Comparison of ENCODE assay signal across 8 cellular contexts in the genomic region with DNA sequence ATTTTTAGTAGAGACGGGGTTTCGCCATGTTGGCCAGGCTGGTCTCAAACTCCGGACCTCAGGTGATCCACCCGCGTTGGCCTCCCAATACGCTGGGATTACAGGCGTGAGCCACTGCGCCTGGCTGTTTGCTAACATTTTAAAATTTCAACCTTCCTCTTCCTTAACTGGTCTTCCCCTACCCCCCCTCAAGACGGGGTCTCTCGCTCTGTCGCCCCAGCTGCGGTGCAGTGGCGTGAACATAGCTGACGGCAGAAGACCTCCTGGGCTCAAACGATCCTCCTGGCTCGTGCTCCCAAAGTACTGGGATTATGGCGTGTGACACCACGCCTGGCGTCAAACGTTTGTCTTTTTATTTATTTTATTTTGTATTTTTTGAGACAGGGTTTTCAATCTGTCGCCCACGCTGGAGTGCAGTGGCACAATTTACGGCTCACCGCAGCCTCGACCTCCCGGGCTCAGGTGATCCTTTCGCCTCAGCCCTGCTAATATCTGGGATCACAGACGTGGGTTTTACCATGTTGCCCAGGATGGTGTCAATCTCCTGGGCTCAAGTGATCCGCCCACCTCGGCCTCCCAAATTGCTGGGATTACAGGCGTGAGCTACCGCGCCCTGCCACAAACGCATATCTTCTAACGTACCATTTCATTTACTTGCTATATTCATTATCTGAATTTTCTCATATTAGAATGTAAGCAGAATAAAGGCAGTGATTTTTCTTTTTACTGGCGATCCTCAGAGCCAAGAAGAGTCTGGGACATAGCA. TPM values are rescaled to one million over a fixed set of nuclear protein-coding genes. Genes with fewer than 3 reads are reported as not detected.
DNase-seq lines count a peak whose midpoint lies in the region; ATAC-seq and TF ChIP-seq lines count a peak whose summit lies in the region.

No MANE protein-coding gene starts in this region.

- H3K4me3 ChIP-seq in GM06990 (replicated peaks; ENCODE audit: low read depth, low read length): peak overlapping the region; percentile 72
- H3K4me3 ChIP-seq in esophagus muscularis mucosa: peak overlapping the region; percentile 76 to 93 (median 88)
- peak overlapping the region; percentile 74 to 95 for H3K4me3 ChIP-seq in prostate gland
- no peak overlapping the region for H3K4me3 ChIP-seq in mucosa of descending colon

- H3K4me1 ChIP-seq in esophagus muscularis mucosa (peaks cover 11 to 22% (median 18%) of the 10 kb centered on the region in 4 donors), prostate gland (replicated peaks) (no peaks in the 10 kb centered on the region), mucosa of descending colon (ENCODE audit: low read depth) (peaks cover 15% of the 10 kb centered on the region)

- DNase-seq in GM06990 (ENCODE audit: extremely low read depth, insufficient read length) (no peak), RWPE1 (ENCODE audit: low spot score) (no peak), esophagus muscularis mucosa (ENCODE audit: extremely low spot score) (no peak), prostate gland (ENCODE audit: low spot score) (no peak), NCI-H510A (lab: John Stamatoyannopoulos, UW) (no peak), HUDEP-2 (lab: John Stamatoyannopoulos, UW; ENCODE audit: unreplicated experiment in 76 of 76) (no peak), mucosa of descending colon (no peak)

- 68% methylated on average over 36 of the region's 36 CpGs for WGBS in esophagus muscularis mucosa
- 50% methylated on average over 36 of the region's 36 CpGs for WGBS in prostate gland

- H3K27ac ChIP-seq in RWPE1 (peak overlapping the region; percentile 81), esophagus muscularis mucosa (replicated peaks in 1 of 4) (peak overlapping the region in 3 of 4 donors; percentile 47 to 81 (median 55)), prostate gland (peak overlapping the region; percentile 48 to 69)

- TF ChIP-seq POLR2A in esophagus muscularis mucosa (IDR thresholded peaks at IDR 0.05; ENCODE audit: low read depth): no peak
- TF ChIP-seq POLR2A in prostate gland (IDR thresholded peaks at IDR 0.05): no peak

- no peaks in the 10 kb centered on the region for H3K9me3 ChIP-seq in esophagus muscularis mucosa
- no peaks in the 10 kb centered on the region for H3K9me3 ChIP-seq in prostate gland
- no peaks in the 10 kb centered on the region for H3K9me3 ChIP-seq in mucosa of descending colon

- no peak for TF ChIP-seq CTCF in GM06990 (IDR thresholded peaks at IDR 0.05; ENCODE audit: insufficient read depth, low read length, poor library complexity, severe bottlenecking)
- no peak for TF ChIP-seq CTCF in RWPE1 (conservative IDR thresholded peaks at IDR 0.05; ENCODE audit: low read depth)
- TF ChIP-seq CTCF in esophagus muscularis mucosa (IDR thresholded peaks at IDR 0.05): no peak
- TF ChIP-seq CTCF in prostate gland (IDR thresholded peaks at IDR 0.05): no peak
- no peak for TF ChIP-seq CTCF in mucosa of descending colon (IDR thresholded peaks at IDR 0.05)

- CTCF ChIA-PET in RWPE1 (lab: Yijun Ruan, JAX): interaction anchor here (0.6 kb wide), 1 partner anchor 13 kb away, joined by 3 read pairs; no protein-coding TSS in a partner anchor

- H3K36me3 ChIP-seq in GM06990 (ENCODE audit: control insufficient read depth, insufficient read depth, low read length) (no peaks in the 10 kb centered on the region), esophagus muscularis mucosa (no peaks in the 10 kb centered on the region), prostate gland (no peaks in the 10 kb centered on the region), mucosa of descending colon (ENCODE audit: low read depth) (no peaks in the 10 kb centered on the region)

- TF ChIP-seq EP300 in esophagus muscularis mucosa (IDR thresholded peaks at IDR 0.05): no peak

- no peaks in the 10 kb centered on the region for H3K27me3 ChIP-seq in GM06990 (replicated peaks; ENCODE audit: control insufficient read depth, insufficient read depth, low read length)
- H3K27me3 ChIP-seq in esophagus muscularis mucosa: no peaks in the 10 kb centered on the region
- no peaks in the 10 kb centered on the region for H3K27me3 ChIP-seq in prostate gland (replicated peaks; ENCODE audit: insufficient read depth)

- POLR2A ChIA-PET in RWPE1 (lab: Yijun Ruan, JAX; ENCODE audit: low non-redundant PET): interaction anchor here (1.6 kb wide), 1 partner anchor 10 kb away, joined by 3 read pairs; no protein-coding TSS in a partner anchor

- ATAC-seq in HG03457 (IDR thresholded peaks at IDR 0.05; ENCODE audit: unreplicated experiment) (no peak), mucosa of descending colon (no peak)

- intact Hi-C loops in esophagus muscularis mucosa (cut with DNase I) (no loop called here), prostate gland (cut with DNase I) (no loop called here), mucosa of descending colon (cut with DNase I, micrococcal nuclease) (no loop called here)

RNA-seq across cellular contexts. Expression of gene MSH2, which starts 1.0 kb away (rescaled TPM):
- total RNA-seq in esophagus muscularis mucosa (1 to 10 TPM; 5.6 to 9.9 (median 7.6) TPM), prostate gland (10 to 100 TPM; 14.0 to 17.9 TPM), mucosa of descending colon (10 to 100 TPM; 10.7 to 17.4 (median 12.8) TPM)

RNA-seq across cellular contexts. Expression of gene EPCAM, which starts 32.9 kb away (rescaled TPM):
- total RNA-seq in esophagus muscularis mucosa (not detected), prostate gland (10 to 100 TPM; 38.8 to 59.9 TPM), mucosa of descending colon (1,000 to 10,000 TPM in 2 of 3 donors, 100 to 1,000 TPM in 1; 730 to 1,842 (median 1,636) TPM)

Comparison
In these comparisons a context has a peak if more than half of its experiments do, and no peak if none do; other contexts are left out.
1. RNA of gene EPCAM, which starts 32.9 kb away (total RNA-seq): 730 to 1,842 TPM in mucosa of descending colon and 38.8 to 59.9 TPM in prostate gland; not detected in esophagus muscularis mucosa; every median in the first group is over 10 times any median in the second.
2. Peak in every context shown above with its lines, with median percentiles within 50 percentile points of each other: H3K27ac ChIP-seq.